In the genomic region with DNA sequence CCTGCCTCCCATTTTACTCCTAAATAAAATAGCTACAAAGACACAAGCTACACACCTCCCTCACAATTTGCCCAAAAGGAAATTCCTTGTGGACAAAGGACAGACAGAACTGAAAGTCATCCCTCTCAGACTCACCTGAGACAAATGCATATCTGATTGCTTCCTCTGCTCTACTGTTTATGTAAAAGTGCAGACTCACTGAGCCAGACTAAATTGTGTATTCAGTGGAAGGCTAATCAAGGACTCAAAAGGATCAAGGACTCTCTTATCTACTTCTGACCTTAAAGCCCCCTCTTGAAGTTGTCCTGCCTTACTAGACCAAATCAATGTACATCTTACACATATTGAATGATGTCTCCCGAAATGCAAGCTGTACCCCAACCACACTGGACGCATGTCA, we compare ENCODE assay signal across 32 cellular contexts. TPM values are rescaled to one million over a fixed set of nuclear protein-coding genes. Genes with fewer than 3 reads are reported as not detected.
"Had no signal": no experiment of that assay in that cellular context is flagged by ENCODE, and none has a peak within 500 bp of the region (broad histone marks: within the 10 kb centered on the region; RNA-seq: fewer than 3 reads in every experiment).

No MANE protein-coding gene starts in this region.

- H3K27ac ChIP-seq: hepatocyte, left lung, lower lobe of right lung, ovary, right atrium auricular region, right lobe of liver, stomach, thoracic aorta, tibial artery, upper lobe of right lung, uterus had no signal

- H3K79me2 ChIP-seq: hepatocyte had no signal

- H3K4me1 Mint-ChIP-seq: mesothelial cell of epicardium; naive B cell; natural killer cell; stimulated activated naive B cell treated with anti-CD40 and anti-IgM and Interleukin-4, amounts not matched to agents 10 μg/mL and 1 μg/mL and 100 μg/mL, for 72 hours had no signal

- DNase-seq: kidney; left colon; left lung; lower lobe of right lung; mammary epithelial cell; mesenchymal stem cell; naive B cell; natural killer cell; ovary; right lobe of liver; stimulated activated CD4-positive, alpha-beta T cell treated with anti-CD3 and anti-CD28 coated beads, Interleukin-1b, Interleukin-23, amount 100 ng/mL, for 48 hours; stimulated activated CD4-positive, alpha-beta T cell treated with anti-CD3 and anti-CD28 coated beads, Interleukin-4, amount 100 ng/mL, for 1 hour; stimulated activated naive B cell treated with anti-CD40 and anti-IgM and Interleukin-4, amounts not matched to agents 10 μg/mL and 1 μg/mL and 100 μg/mL, for 72 hours; stimulated activated naive CD8-positive, alpha-beta T cell treated with anti-CD3 and anti-CD28 coated beads, Interleukin-15, Interleukin-2, amounts not matched to agents 100 U/mL and 50 U/mL, for 24 hours; stomach; tibial artery; trophoblast cell; upper lobe of right lung; uterus had no signal

- H3K4me3 Mint-ChIP-seq: mesothelial cell of epicardium; naive B cell; natural killer cell; stimulated activated naive B cell treated with anti-CD40 and anti-IgM and Interleukin-4, amounts not matched to agents 10 μg/mL and 1 μg/mL and 100 μg/mL, for 72 hours had no signal

- H3K4me1 ChIP-seq: left lung, lower lobe of right lung, right atrium auricular region, right lobe of liver, stomach, tibial artery, upper lobe of right lung, uterus had no signal

- H3K4me3 ChIP-seq: hepatocyte, left lung, lower lobe of right lung, ovary, right atrium auricular region, right lobe of liver, smooth muscle cell, stomach, thoracic aorta, tibial artery, upper lobe of right lung, uterus had no signal

- H3K27me3 ChIP-seq: hepatocyte, left lung, ovary, right atrium auricular region, right lobe of liver, stomach, tibial artery, upper lobe of right lung, uterus had no signal

- ATAC-seq: left colon; left lung; lower lobe of right lung; natural killer cell; right lobe of liver; stimulated activated naive B cell treated with anti-CD40 and anti-IgM and Interleukin-4, amounts not matched to agents 10 μg/mL and 1 μg/mL and 100 μg/mL, for 72 hours; stimulated activated naive CD8-positive, alpha-beta T cell treated with anti-CD3 and anti-CD28 coated beads, Interleukin-15, Interleukin-2, amounts not matched to agents 100 U/mL and 50 U/mL, for 24 hours; upper lobe of right lung had no signal

- H3K4me2 ChIP-seq: hepatocyte, smooth muscle cell had no signal

- H3K27ac Mint-ChIP-seq: mesothelial cell of epicardium; naive B cell; natural killer cell; progenitor cell of endocrine pancreas; stimulated activated naive B cell treated with anti-CD40 and anti-IgM and Interleukin-4, amounts not matched to agents 10 μg/mL and 1 μg/mL and 100 μg/mL, for 72 hours had no signal

- H3K9me3 ChIP-seq: ovary, right lobe of liver, upper lobe of right lung, uterus had no signal

- FAIRE-seq: kidney had no signal

- H2AFZ ChIP-seq: hepatocyte had no signal

- H3K36me3 ChIP-seq: left lung, lower lobe of right lung, ovary, right atrium auricular region, right lobe of liver, stomach, thoracic aorta, tibial artery, upper lobe of right lung, uterus had no signal

RNA-seq across cellular contexts. Expression of a gene that starts 3.9 kb away (rescaled TPM):
- total RNA-seq: hepatocyte, kidney, left colon, left lung, liver, lower lobe of right lung, mammary epithelial cell, mesothelial cell of epicardium, mononuclear cell, natural killer cell, omental fat pad, ovary, progenitor cell of endocrine pancreas, pulmonary artery endothelial cell, renal cortical epithelial cell, right atrium auricular region, right lobe of liver, skeletal muscle tissue, smooth muscle cell, stomach, thoracic aorta, upper lobe of right lung, uterus had no signal
- polyA plus RNA-seq: hepatocyte, liver, mammary epithelial cell, neural cell, ovary, smooth muscle cell had no signal

RNA-seq across cellular contexts. Expression of a gene that starts 47.9 kb away (rescaled TPM):
- total RNA-seq: mononuclear cell, natural killer cell, omental fat pad, renal cortical epithelial cell, right lobe of liver, skeletal muscle tissue, smooth muscle cell, thoracic aorta had no signal
- polyA plus RNA-seq: liver, smooth muscle cell had no signal
